16 cellular contexts compared by ENCODE assay signal in genomic region chr4:83022724-83023427, GRCh38. TPM values are rescaled to one million over a fixed set of nuclear protein-coding genes. Genes with fewer than 3 reads are reported as not detected.
DNase-seq lines count a peak whose midpoint lies in the region; ATAC-seq and TF ChIP-seq lines count a peak whose summit lies in the region.
"Had no signal": no experiment of that assay in that cellular context is flagged by ENCODE, and none has a peak within 500 bp of the region (broad histone marks: within the 10 kb centered on the region; RNA-seq: fewer than 3 reads in every experiment).

No MANE protein-coding gene starts in this region.

- peak overlapping the region; percentile 21 for H2AFZ ChIP-seq in fibroblast of lung (ENCODE audit: low read length)

- no peaks in the 10 kb centered on the region for H3K36me3 ChIP-seq in RWPE2 (ENCODE audit: low read depth)
- H3K36me3 ChIP-seq in fibroblast of lung (ENCODE audit: control insufficient read depth, insufficient read depth, low read length) = no peaks in the 10 kb centered on the region
- H3K36me3 ChIP-seq in upper lobe of right lung = no peaks in the 10 kb centered on the region
- H3K36me3 ChIP-seq: tibial nerve had no signal

- H3K27me3 ChIP-seq in RWPE2 (ENCODE audit: insufficient read depth, poor library complexity, severe bottlenecking) (no peaks in the 10 kb centered on the region), fibroblast of lung (ENCODE audit: control insufficient read depth, insufficient read depth, low read length) (no peaks in the 10 kb centered on the region), upper lobe of right lung (no peaks in the 10 kb centered on the region)
- H3K27me3 ChIP-seq: tibial nerve had no signal

- no peak overlapping the region for H3K4me3 ChIP-seq in RWPE2 (ENCODE audit: severe bottlenecking)
- no peak overlapping the region for H3K4me3 ChIP-seq in fibroblast of lung (replicated peaks in 1 of 4; ENCODE audit: control extremely low read depth in 1 of 4, insufficient read depth in 1 of 4, low read depth in 3 of 4, low read length in 4 of 4)
- no peak overlapping the region for H3K4me3 ChIP-seq in upper lobe of right lung
- H3K4me3 ChIP-seq: lung, tibial nerve had no signal

- peak; percentile 48 for DNase-seq in SKM-1 treated with dmso at 0.1 percent for 144 hours (lab: John Stamatoyannopoulos, UW; ENCODE audit: unreplicated experiment)
- no peak for DNase-seq in SKM-1 (lab: John Stamatoyannopoulos, UW; ENCODE audit: unreplicated experiment)
- no peak for DNase-seq in RWPE2 (ENCODE audit: low spot score)
- DNase-seq in fibroblast of lung (ENCODE audit: low read depth in 2 of 2) = peak; percentile 48 to 49
- no peak for DNase-seq in upper lobe of right lung
- no peak for DNase-seq in germinal center (ENCODE audit: low spot score)
- DNase-seq: activated CD4-positive, CD25-positive, alpha-beta regulatory T cell treated with anti-CD3 and anti-CD28 coated beads, Interleukin-2, amount 50 U/mL, for 72 hours; CD4-positive, alpha-beta T cell; DMS79; naive thymus-derived CD8-positive, alpha-beta T cell; NCI-H146; SHP77 had no signal

- no peak overlapping the region for H3K4me2 ChIP-seq in fibroblast of lung (ENCODE audit: extremely low read depth, insufficient read depth, low read length)

- H3K4me1 ChIP-seq in RWPE2 (ENCODE audit: insufficient read depth, poor library complexity, severe bottlenecking) = no peaks in the 10 kb centered on the region
- no peaks in the 10 kb centered on the region for H3K4me1 ChIP-seq in fibroblast of lung (ENCODE audit: control insufficient read depth, extremely low read depth, insufficient read depth, low read length)
- no peaks in the 10 kb centered on the region for H3K4me1 ChIP-seq in upper lobe of right lung
- H3K4me1 ChIP-seq: tibial nerve had no signal

- TF ChIP-seq CTCF in RWPE2 (IDR thresholded peaks at IDR 0.05; ENCODE audit: poor library complexity, severe bottlenecking) (no peak), fibroblast of lung (conservative IDR thresholded peaks at IDR 0.05 in 1 of 2, IDR thresholded peaks at IDR 0.05 in 1 of 2; ENCODE audit: low read depth in 1 of 2, low read length in 2 of 2) (no peak), upper lobe of right lung (IDR thresholded peaks at IDR 0.05) (no peak)

- intact Hi-C loops in upper lobe of right lung (cut with DNase I) = no loop called here

- ATAC-seq in RWPE2 (ENCODE audit: low read depth) (peak; percentile 63; the same call in 1 of the 3 replicates), upper lobe of right lung (peak; percentile 67), HG02798 (IDR thresholded peaks at IDR 0.05; ENCODE audit: poor library complexity, unreplicated experiment) (no peak), GM18873 (IDR thresholded peaks at IDR 0.05; ENCODE audit: low FRiP score, unreplicated experiment) (no peak)
- ATAC-seq: naive thymus-derived CD8-positive, alpha-beta T cell had no signal

- H3K9me3 ChIP-seq in RWPE2 (ENCODE audit: severe bottlenecking) (peaks cover 5% of the 10 kb centered on the region), fibroblast of lung (ENCODE audit: control insufficient read depth, insufficient read depth, low read depth, low read length) (no peaks in the 10 kb centered on the region), upper lobe of right lung (no peaks in the 10 kb centered on the region)

- no peak overlapping the region for H3K9ac ChIP-seq in fibroblast of lung (ENCODE audit: insufficient read depth, low read length)

- no peaks in the 10 kb centered on the region for H3K79me2 ChIP-seq in fibroblast of lung (ENCODE audit: control insufficient read depth, insufficient read depth, low read length)

- no peaks in the 10 kb centered on the region for H4K20me1 ChIP-seq in fibroblast of lung (ENCODE audit: control insufficient read depth, extremely low read depth, insufficient read depth, low read length)

- H3K27ac ChIP-seq in RWPE2 (ENCODE audit: poor library complexity, severe bottlenecking) (no peak overlapping the region), fibroblast of lung (ENCODE audit: insufficient read depth, low read length) (no peak overlapping the region), upper lobe of right lung (no peak overlapping the region)
- H3K27ac ChIP-seq: tibial nerve had no signal

RNA-seq across cellular contexts. Expression of gene COPS4, which starts 12.1 kb away (rescaled TPM):
- total RNA-seq in fibroblast of lung (106 and 128 TPM in 2 replicates), upper lobe of right lung (24.3 TPM)
- polyA plus RNA-seq in fibroblast of lung = 82.3 and 92.9 TPM in 2 replicates
- polyA plus RNA-seq in fibroblast of lung (2012) = 64.2 and 68.0 TPM in 2 replicates
- 8.1 and 14.3 TPM in 2 replicates for polyA minus RNA-seq in fibroblast of lung (ENCODE audit: low replicate concordance)

RNA-seq across cellular contexts. Expression of gene LIN54, which starts 12.3 kb away (rescaled TPM):
- total RNA-seq in fibroblast of lung = 10.0 and 15.2 TPM in 2 replicates
- 13.3 and 16.9 TPM in 2 replicates for polyA plus RNA-seq in fibroblast of lung
- 6.7 and 8.0 TPM in 2 replicates for polyA plus RNA-seq in fibroblast of lung (2012)
- polyA minus RNA-seq in fibroblast of lung (ENCODE audit: low replicate concordance) = 1.3 and 15.3 TPM in 2 replicates
- 9.8 TPM for total RNA-seq in upper lobe of right lung

Comparison
In these comparisons a context has a peak if more than half of its experiments do, and no peak if none do; other contexts are left out.
1. DNase-seq: peak in SKM-1 treated with dmso at 0.1 percent for 144 hours (single experiment) and fibroblast of lung (2 of 2); none in SKM-1 (single experiment), RWPE2 (single experiment), upper lobe of right lung (single experiment) and germinal center (single experiment).
2. ATAC-seq: peak in RWPE2 (single experiment) and upper lobe of right lung (single experiment); none in HG02798 (single experiment) and GM18873 (single experiment).